ENCODE assay signal across 13 cellular contexts in genomic region chr1:205247130-205247921, GRCh38. TPM values are rescaled to one million over a fixed set of nuclear protein-coding genes. Genes with fewer than 3 reads are reported as not detected.
DNase-seq lines count a peak whose midpoint lies in the region; ATAC-seq and TF ChIP-seq lines count a peak whose summit lies in the region.
"Had no signal": no experiment of that assay in that cellular context is flagged by ENCODE, and none has a peak within 500 bp of the region (broad histone marks: within the 10 kb centered on the region; RNA-seq: fewer than 3 reads in every experiment).

No MANE protein-coding gene starts in this region.

- DNase-seq in activated T-cell treated with anti-CD3 and anti-CD28 coated beads, Interleukin-2, amount 50 U/mL, for 72 hours: peak in 1 of 2 donors; percentile 21
- DNase-seq in activated T-cell treated with anti-CD3 and anti-CD28 coated beads, Interleukin-2, amount 50 U/mL, for 24 hours: no peak
- peak; percentile 45 for DNase-seq in astrocyte of the hippocampus (ENCODE audit: low read depth, low spot score)
- peak in 1 of 2 donors; percentile 20 for DNase-seq in left lung
- peak in 1 of 2 donors; percentile 36 for DNase-seq in tibial nerve (ENCODE audit: low spot score in 2 of 2)
- DNase-seq in HK-2 (ENCODE audit: unreplicated experiment): no peak
- DNase-seq: CD4-positive, alpha-beta memory T cell; left colon; NCI-H1436 treated with DMSO at 0.1 percent for 48 hours; stimulated activated CD4-positive, alpha-beta T cell treated with anti-CD3 and anti-CD28 coated beads, Interleukin-4, amount 100 ng/mL, for 24 hours had no signal

- intact Hi-C loops in left lung (cut with DNase I): no loop called here

- peak; percentile 32 to 64 for ATAC-seq in activated T-cell treated with anti-CD3 and anti-CD28 coated beads, Interleukin-2, amount 50 U/mL, for 72 hours (replicated peaks in 1 of 2)
- ATAC-seq in left lung (peak; percentile 16), GM19023 (IDR thresholded peaks at IDR 0.05; ENCODE audit: unreplicated experiment) (no peak), GM18519 (IDR thresholded peaks at IDR 0.05; ENCODE audit: low FRiP score, unreplicated experiment) (no peak)
- ATAC-seq: left colon had no signal

- no peaks in the 10 kb centered on the region for H3K36me3 ChIP-seq in left lung
- H3K36me3 ChIP-seq in tibial nerve: no peaks in the 10 kb centered on the region

- H3K27me3 Mint-ChIP-seq in activated T-cell treated with anti-CD3 and anti-CD28 coated beads, Interleukin-2, amount 50 U/mL, for 72 hours (ENCODE audit: low read depth): no peaks in the 10 kb centered on the region
- H3K27me3 Mint-ChIP-seq in activated T-cell treated with anti-CD3 and anti-CD28 coated beads, Interleukin-2, amount 50 U/mL, for 24 hours: no peaks in the 10 kb centered on the region

- H3K27ac ChIP-seq in left lung: no peak overlapping the region
- peak overlapping the region; percentile 51 to 84 (median 68) for H3K27ac ChIP-seq in tibial nerve
- H3K27ac ChIP-seq: VCaP had no signal

- peaks cover 10 to 16% of the 10 kb centered on the region in 2 donors for H3K4me1 ChIP-seq in left lung
- H3K4me1 ChIP-seq in tibial nerve: peaks cover 0 to 41% (median 30%) of the 10 kb centered on the region in 4 donors

- WGBS in tibial nerve, 2 donors: 22 to 36% methylated on average over 8 to 9 of the region's 9 CpGs

- no peak overlapping the region for H3K27ac Mint-ChIP-seq in activated T-cell treated with anti-CD3 and anti-CD28 coated beads, Interleukin-2, amount 50 U/mL, for 72 hours
- no peak overlapping the region for H3K27ac Mint-ChIP-seq in activated T-cell treated with anti-CD3 and anti-CD28 coated beads, Interleukin-2, amount 50 U/mL, for 24 hours
- H3K27ac Mint-ChIP-seq: CD4-positive, alpha-beta memory T cell had no signal

- H3K4me3 Mint-ChIP-seq in activated T-cell treated with anti-CD3 and anti-CD28 coated beads, Interleukin-2, amount 50 U/mL, for 72 hours: peak overlapping the region; percentile 5 to 9
- H3K4me3 Mint-ChIP-seq in activated T-cell treated with anti-CD3 and anti-CD28 coated beads, Interleukin-2, amount 50 U/mL, for 24 hours: no peak overlapping the region
- H3K4me3 Mint-ChIP-seq: CD4-positive, alpha-beta memory T cell had no signal

- H3K4me3 ChIP-seq in left lung: no peak overlapping the region
- H3K4me3 ChIP-seq in tibial nerve: no peak overlapping the region

- no peak for TF ChIP-seq POLR2A in tibial nerve (IDR thresholded peaks at IDR 0.05)

- peak in 1 of 2 donors; percentile 39 for TF ChIP-seq EP300 in tibial nerve (IDR thresholded peaks at IDR 0.05)

- H3K36me3 Mint-ChIP-seq in activated T-cell treated with anti-CD3 and anti-CD28 coated beads, Interleukin-2, amount 50 U/mL, for 72 hours (ENCODE audit: insufficient read depth in 2 of 2): peaks cover 0 to 4% of the 10 kb centered on the region in 2 donors
- H3K36me3 Mint-ChIP-seq in activated T-cell treated with anti-CD3 and anti-CD28 coated beads, Interleukin-2, amount 50 U/mL, for 24 hours (ENCODE audit: low read depth): peaks cover 5% of the 10 kb centered on the region
- H3K36me3 Mint-ChIP-seq: CD4-positive, alpha-beta memory T cell had no signal

- H3K4me1 Mint-ChIP-seq in activated T-cell treated with anti-CD3 and anti-CD28 coated beads, Interleukin-2, amount 50 U/mL, for 72 hours (ENCODE audit: low read depth): peaks cover 9% of the 10 kb centered on the region
- peaks cover 18% of the 10 kb centered on the region for H3K4me1 Mint-ChIP-seq in activated T-cell treated with anti-CD3 and anti-CD28 coated beads, Interleukin-2, amount 50 U/mL, for 24 hours (ENCODE audit: low read depth)
- H3K4me1 Mint-ChIP-seq: CD4-positive, alpha-beta memory T cell had no signal

- no peaks in the 10 kb centered on the region for H3K27me3 ChIP-seq in left lung
- no peaks in the 10 kb centered on the region for H3K27me3 ChIP-seq in tibial nerve

- H3K9me3 ChIP-seq in left lung: no peaks in the 10 kb centered on the region
- H3K9me3 ChIP-seq in tibial nerve: no peaks in the 10 kb centered on the region

- H3K9me3 Mint-ChIP-seq in activated T-cell treated with anti-CD3 and anti-CD28 coated beads, Interleukin-2, amount 50 U/mL, for 72 hours: no peaks in the 10 kb centered on the region
- no peaks in the 10 kb centered on the region for H3K9me3 Mint-ChIP-seq in activated T-cell treated with anti-CD3 and anti-CD28 coated beads, Interleukin-2, amount 50 U/mL, for 24 hours
- H3K9me3 Mint-ChIP-seq: CD4-positive, alpha-beta memory T cell had no signal

- TF ChIP-seq CTCF in left lung (IDR thresholded peaks at IDR 0.05): no peak
- TF ChIP-seq CTCF in tibial nerve (IDR thresholded peaks at IDR 0.05): no peak

RNA-seq across cellular contexts. Expression of gene TMCC2, which starts 19.6 kb away (rescaled TPM):
- 1 to 10 TPM; 4.5 to 5.8 TPM for total RNA-seq in activated T-cell treated with anti-CD3 and anti-CD28 coated beads, Interleukin-2, amount 50 U/mL, for 72 hours
- total RNA-seq in left lung (1 to 10 TPM; 3.4 TPM), tibial nerve (1 to 10 TPM; 2.4 to 4.8 (median 2.7) TPM)

RNA-seq across cellular contexts. Expression of gene DSTYK, which starts 35.8 kb away (rescaled TPM):
- 10 to 100 TPM in 1 of 2 donors, 1 to 10 TPM in 1; 9.8 to 10.7 TPM for total RNA-seq in activated T-cell treated with anti-CD3 and anti-CD28 coated beads, Interleukin-2, amount 50 U/mL, for 72 hours
- total RNA-seq in left lung (10 to 100 TPM; 11.1 to 13.6 TPM), tibial nerve (10 to 100 TPM; 10.5 to 15.5 (median 14.1) TPM)

Comparison
In these comparisons a context has a peak if more than half of its experiments do, and no peak if none do; other contexts are left out.
1. ATAC-seq: peak in activated T-cell treated with anti-CD3 and anti-CD28 coated beads, Interleukin-2, amount 50 U/mL, for 72 hours (2 of 2) and left lung (single experiment); none in GM19023 (single experiment) and GM18519 (single experiment).
2. H3K27ac ChIP-seq: peak in tibial nerve (4 of 4); none in left lung (0 of 2).